ENCODE assay signal across 18 cellular contexts in the genomic region with DNA sequence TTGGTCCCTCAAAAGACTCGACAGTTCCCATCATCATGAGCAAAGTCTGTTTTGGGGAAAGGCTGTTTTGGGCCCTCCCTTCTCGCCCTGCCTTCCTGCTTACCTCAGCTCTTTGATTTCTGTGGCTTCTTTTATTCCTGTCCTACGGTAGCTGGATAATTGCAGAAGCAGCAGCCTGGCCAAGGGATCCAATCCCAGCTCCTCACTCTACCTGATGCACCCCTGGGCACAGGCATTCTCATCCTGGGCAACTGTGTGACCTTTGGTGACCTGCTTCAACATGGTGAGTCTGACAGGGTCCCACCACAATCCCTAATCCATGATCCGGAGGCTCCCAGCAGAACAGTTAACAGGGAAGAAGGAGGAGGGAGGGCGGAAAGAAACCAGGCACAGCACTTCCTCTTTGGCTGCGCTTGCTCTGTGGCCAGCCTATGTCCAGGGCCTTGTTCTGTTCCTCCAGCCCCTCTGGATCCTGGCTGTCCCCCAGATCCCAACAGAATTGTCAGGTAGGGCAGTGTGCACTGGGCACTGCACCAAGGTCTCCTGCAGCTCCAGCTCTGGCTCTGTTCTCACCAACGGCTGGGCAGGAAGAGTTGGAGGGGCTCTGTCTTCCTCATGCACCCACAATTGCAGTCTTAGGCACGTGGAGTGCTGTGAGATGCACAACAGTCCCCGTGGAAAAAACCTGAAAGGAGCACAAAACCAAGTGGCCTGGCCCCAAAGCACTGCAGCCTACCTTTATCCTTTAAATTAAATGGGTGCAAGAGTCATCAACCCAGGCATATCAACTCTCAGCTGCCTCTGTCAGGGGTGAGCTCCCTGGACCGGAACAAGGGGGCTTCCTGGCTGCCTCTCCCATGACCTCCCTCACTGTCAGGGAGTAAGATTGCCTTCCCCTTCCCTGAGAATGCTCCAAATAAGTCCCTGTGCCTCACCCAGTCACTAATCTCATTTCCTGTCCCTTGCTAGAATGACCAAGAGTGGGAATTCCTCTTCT.
"Had no signal": no experiment of that assay in that cellular context is flagged by ENCODE, and none has a peak within 500 bp of the region (broad histone marks: within the 10 kb centered on the region; RNA-seq: fewer than 3 reads in every experiment).

No MANE protein-coding gene starts in this region.

- H3K27me3 ChIP-seq: cardiac muscle cell, ovary had no signal

- H3K27ac ChIP-seq: cardiac muscle cell, ovary, psoas muscle had no signal

- FAIRE-seq: islet of Langerhans, small intestine, TTC549 had no signal

- H3K36me3 ChIP-seq: cardiac muscle cell, ovary had no signal

- DNase-seq: activated CD4-positive, alpha-beta memory T cell treated with anti-CD3 and anti-CD28 coated beads for 36 hours; activated naive CD4-positive, alpha-beta T cell; activated naive CD8-positive, alpha-beta T cell treated with anti-CD3 and anti-CD28 coated beads for 36 hours; activated T-cell treated with anti-CD3 and anti-CD28 coated beads, Interleukin-2, amount 50 U/mL, for 1 hour; amniotic stem cell; effector memory CD8-positive, alpha-beta T cell; left cardiac atrium; midbrain; ovary; psoas muscle; right cardiac atrium; small intestine; stimulated activated CD4-positive, alpha-beta T cell treated with anti-CD3 and anti-CD28 coated beads, Interleukin-4, amount 100 ng/mL, for 24 hours had no signal

- H3K4me3 ChIP-seq: cardiac muscle cell, ovary, psoas muscle had no signal

- H3K9me3 ChIP-seq: ovary, psoas muscle had no signal

- ATAC-seq: activated T-helper 17 cell treated with anti-CD3 and anti-CD28 coated beads, Interleukin-2, amount 50 U/mL, for 72 hours; effector memory CD8-positive, alpha-beta T cell; psoas muscle; stimulated activated memory B cell treated with anti-CD40 and anti-IgM and Interleukin-4, amounts not matched to agents 10 μg/mL and 1 μg/mL and 100 μg/mL, for 72 hours had no signal
